ENCODE assay signal across 8 cellular contexts in the genomic region with DNA sequence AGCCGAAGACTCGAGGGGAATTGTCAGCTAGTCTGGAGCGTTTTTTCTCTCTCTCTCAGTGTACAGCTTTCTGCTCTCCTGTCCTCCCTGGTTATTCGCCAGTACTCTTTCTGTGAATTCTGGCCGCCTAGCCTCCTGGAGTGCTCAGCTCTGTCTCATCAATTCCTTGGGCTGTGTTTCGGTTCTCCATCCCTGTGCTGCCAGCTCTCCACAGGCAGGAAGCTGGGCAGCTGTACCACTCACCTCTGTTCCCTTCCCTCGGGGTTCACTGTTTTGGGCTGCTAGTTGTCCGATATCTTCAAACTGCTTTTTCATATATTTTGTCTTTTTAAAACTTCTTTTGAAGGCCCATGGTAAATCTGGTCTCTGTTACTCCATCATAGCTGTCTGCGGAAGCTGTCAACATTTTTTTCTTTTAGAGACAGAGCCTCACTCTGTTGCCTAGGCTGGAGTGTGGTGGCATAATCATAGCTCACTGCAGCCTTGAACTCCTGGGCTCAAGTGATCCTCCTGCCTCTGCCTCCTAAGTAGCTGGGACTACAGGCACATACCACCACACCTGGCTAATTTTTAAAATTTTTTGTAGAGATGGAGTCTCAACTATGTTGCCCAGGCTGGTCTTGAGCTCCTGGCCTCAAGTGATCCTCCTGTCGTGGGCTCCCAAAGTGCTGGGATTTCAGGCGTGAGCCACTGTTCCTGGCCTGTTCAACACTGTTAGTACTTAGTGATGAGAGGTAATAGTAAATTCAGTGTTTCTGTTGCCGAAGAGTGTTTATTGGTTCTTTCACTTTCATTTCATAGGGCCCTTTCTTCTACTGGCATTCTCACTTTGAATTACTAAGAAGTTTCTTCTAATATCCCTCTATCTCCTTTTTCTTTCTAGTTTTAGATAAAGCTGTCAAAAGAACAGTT. TPM values are rescaled to one million over a fixed set of nuclear protein-coding genes. Genes with fewer than 3 reads are reported as not detected.
DNase-seq lines count a peak whose midpoint lies in the region; ATAC-seq and TF ChIP-seq lines count a peak whose summit lies in the region.

No MANE protein-coding gene starts in this region.

- peaks cover 0 to 9% (median 0%) of the 10 kb centered on the region in 4 donors for H3K4me1 ChIP-seq in right lobe of liver

- ATAC-seq in GM21390 (IDR thresholded peaks at IDR 0.05; ENCODE audit: unreplicated experiment) (peak; percentile 90), HG03571 (IDR thresholded peaks at IDR 0.05; ENCODE audit: unreplicated experiment) (peak; percentile 72), right lobe of liver (peak; percentile 24 to 71 (median 52))

- no peak for TF ChIP-seq CTCF in GM12865 (IDR thresholded peaks at IDR 0.05; ENCODE audit: insufficient read depth, low read depth, low read length, missing control alignments)
- no peak for TF ChIP-seq CTCF in right lobe of liver (IDR thresholded peaks at IDR 0.05)

- no peak for TF ChIP-seq POLR2A in right lobe of liver (IDR thresholded peaks at IDR 0.05)

- peak overlapping the region in 1 of 3 donors; percentile 19 for H3K27ac ChIP-seq in right lobe of liver

- DNase-seq in GM12865 (ENCODE audit: low read depth): peak; percentile 31
- no peak for DNase-seq in right lobe of liver
- no peak for DNase-seq in NCI-H226
- no peak for DNase-seq in activated CD4-positive, alpha-beta T cell treated with anti-CD3 and anti-CD28 coated beads, Interleukin-2, amount 50 U/mL, for 4 hours
- no peak for DNase-seq in dermis blood vessel endothelial cell
- no peak for DNase-seq in activated CD8-positive, alpha-beta memory T cell treated with anti-CD3 and anti-CD28 coated beads for 24 hours

- H3K27me3 ChIP-seq in right lobe of liver: no peaks in the 10 kb centered on the region

- WGBS in right lobe of liver (ENCODE audit: insufficient coverage, low coverage, low lambda C conversion rate, missing lambda C conversion rate): 56% methylated on average over 12 of the region's 12 CpGs

- no peaks in the 10 kb centered on the region for H3K9me3 ChIP-seq in right lobe of liver

- intact Hi-C loops in right lobe of liver (cut with DNase I): no loop called here

- peak overlapping the region; percentile 48 for H3K4me3 ChIP-seq in GM12865 (ENCODE audit: low read depth, low read length)
- H3K4me3 ChIP-seq in right lobe of liver: no peak overlapping the region

- no peaks in the 10 kb centered on the region for H3K36me3 ChIP-seq in right lobe of liver

RNA-seq across cellular contexts. Expression of a gene that starts 18.6 kb away (rescaled TPM):
- total RNA-seq in right lobe of liver (1 to 10 TPM; 2.9 to 6.9 (median 3.9) TPM), dermis blood vessel endothelial cell (8.3 and 8.8 TPM in 2 replicates)

RNA-seq across cellular contexts. Expression of a gene that starts 45.9 kb away (rescaled TPM):
- total RNA-seq in right lobe of liver (10 to 100 TPM in 5 of 6 experiments, 1 to 10 TPM in 1; 7.2 to 13.9 (median 11.4) TPM), dermis blood vessel endothelial cell (22.1 and 31.9 TPM in 2 replicates)
